Comparison of ENCODE assay signal across 25 cellular contexts in the genomic region with DNA sequence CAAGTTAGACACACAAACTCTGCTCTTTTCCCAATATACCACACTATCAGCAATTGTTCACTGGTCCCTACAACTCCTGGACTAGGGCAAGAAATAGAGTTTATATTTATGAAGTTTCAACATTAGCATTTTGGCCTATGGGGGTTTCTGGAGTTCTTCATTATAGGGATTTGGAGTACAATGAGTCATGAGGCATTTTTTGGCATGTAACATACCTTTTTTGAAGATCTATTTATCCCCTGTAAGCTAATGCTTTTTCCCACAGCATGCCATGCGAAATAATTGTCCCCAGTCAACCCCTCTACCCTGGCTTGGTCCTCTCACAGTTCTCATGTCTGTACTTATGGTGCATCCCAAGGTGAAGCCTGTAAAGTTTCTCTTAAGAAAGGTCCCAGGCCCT. TPM values are rescaled to one million over a fixed set of nuclear protein-coding genes. Genes with fewer than 3 reads are reported as not detected.
A peak's percentile ranks its signal among the peaks of the same experiment; 100 is the strongest.
DNase-seq lines count a peak whose midpoint lies in the region; ATAC-seq and TF ChIP-seq lines count a peak whose summit lies in the region.
"Had no signal": no experiment of that assay in that cellular context is flagged by ENCODE, and none has a peak within 500 bp of the region (broad histone marks: within the 10 kb centered on the region; RNA-seq: fewer than 3 reads in every experiment).

No MANE protein-coding gene starts in this region.

- H3K9me2 ChIP-seq in GM23248 (ENCODE audit: insufficient read depth), result no peaks in the 10 kb centered on the region

- H3K27me3 ChIP-seq in GM23248 (replicated peaks; ENCODE audit: insufficient read depth) (no peaks in the 10 kb centered on the region), adipocyte (replicated peaks; ENCODE audit: control insufficient read depth, insufficient read depth, low read length) (no peaks in the 10 kb centered on the region)
- H3K27me3 ChIP-seq: BE2C had no signal

- in situ Hi-C loops in GM23248 (cut with MboI), result no loop called here

- no peak overlapping the region for H3K9ac ChIP-seq in GM23248
- H3K9ac ChIP-seq in adipocyte (ENCODE audit: low read length), result no peak overlapping the region

- H3K36me3 ChIP-seq in GM23248 (ENCODE audit: low read depth) (no peaks in the 10 kb centered on the region), adipocyte (ENCODE audit: control insufficient read depth, insufficient read depth, low read length, severe bottlenecking) (no peaks in the 10 kb centered on the region)
- H3K36me3 ChIP-seq: BE2C, HAP-1 had no signal

- no peaks in the 10 kb centered on the region for H4K20me1 ChIP-seq in GM23248 (ENCODE audit: insufficient read depth)

- H2AFZ ChIP-seq in GM23248, result no peak overlapping the region
- H2AFZ ChIP-seq: PC-9 had no signal

- no peaks in the 10 kb centered on the region for H3K79me2 ChIP-seq in GM23248 (ENCODE audit: insufficient read depth)

- H3K27ac ChIP-seq in GM23248, result no peak overlapping the region
- H3K27ac ChIP-seq: PC-9 had no signal

- peaks cover 35% of the 10 kb centered on the region for H3F3A ChIP-seq in GM23248 (ENCODE audit: insufficient read depth)

- no peak for ATAC-seq in HG03432 (IDR thresholded peaks at IDR 0.05; ENCODE audit: unreplicated experiment)

- DNase-seq in GM23248, result peak; percentile 7
- peak; percentile 11 for DNase-seq in adipocyte (ENCODE audit: low read depth)
- peak; percentile 37 for DNase-seq in fibroblast of pulmonary artery (ENCODE audit: low read depth)
- DNase-seq in SKM-1 treated with dmso at 0.1 percent for 144 hours (lab: John Stamatoyannopoulos, UW; ENCODE audit: unreplicated experiment), result no peak
- DNase-seq in NCI-H2107 treated with DMSO at 0.1 percent for 48 hours (lab: John Stamatoyannopoulos, UW; ENCODE audit: unreplicated experiment), result no peak
- DNase-seq in NCI-H2029 (lab: John Stamatoyannopoulos, UW), result no peak
- DNase-seq: ACHN; BE2C; Calu3; CD8-positive, alpha-beta memory T cell; DND-41; GOT3; Karpas-422; MV-4-11; NCI-H1105; NCI-H146; NCI-H1930; NCI-H526 treated with DMSO at 0.1 percent for 48 hours; PC-9; RPMI8226; SHP77; T-helper 1 cell had no signal

- WGBS in GM23248 (ENCODE audit: low coverage in 1 of 2, low lambda C conversion rate in 2 of 2, missing lambda C conversion rate in 2 of 2), 2 experiments, result 100% methylated on average over 1 of the region's 1 CpG

- no peak for TF ChIP-seq CTCF in fibroblast of pulmonary artery (IDR thresholded peaks at IDR 0.05; ENCODE audit: low read length, missing control alignments)

- no peaks in the 10 kb centered on the region for H3K9me3 ChIP-seq in GM23248 (ENCODE audit: low read depth)
- peaks cover 13% of the 10 kb centered on the region for H3K9me3 ChIP-seq in adipocyte (ENCODE audit: control insufficient read depth, low read length)
- H3K9me3 ChIP-seq: BE2C, HAP-1 had no signal

- H3K4me3 ChIP-seq in GM23248, result no peak overlapping the region
- no peak overlapping the region for H3K4me3 ChIP-seq in adipocyte (ENCODE audit: low read length)
- no peak overlapping the region for H3K4me3 ChIP-seq in fibroblast of pulmonary artery (replicated peaks; ENCODE audit: low read depth, low read length)
- H3K4me3 ChIP-seq: HAP-1, PC-9 had no signal

- H3K4me1 ChIP-seq in GM23248 (ENCODE audit: insufficient read depth) (peaks cover 30% of the 10 kb centered on the region), adipocyte (ENCODE audit: control insufficient read depth, insufficient read depth, low read length) (peaks cover 24% of the 10 kb centered on the region)
- H3K4me1 ChIP-seq: BE2C, HAP-1 had no signal

- peak overlapping the region; percentile 78 for H3K4me2 ChIP-seq in GM23248 (ENCODE audit: unreplicated experiment)
- H3K4me2 ChIP-seq: PC-9 had no signal

RNA-seq across cellular contexts. Expression of a gene that starts 36.7 kb away (rescaled TPM):
- 14.3 and 17.6 TPM in 2 replicates for total RNA-seq in GM23248 (2014; rRNA removed; shearing (Covaris generic))
- polyA plus RNA-seq in GM23248 (2016; fragmentation: Nextera tagmentation; extraction: Ambion mirVana), result 13.4 and 14.5 TPM in 2 replicates
- total RNA-seq: Calu3, PC-9 had no signal
- polyA plus RNA-seq: CD14-positive monocyte; CD8-positive, alpha-beta memory T cell had no signal

Comparison
In these comparisons a context has a peak if more than half of its experiments do, and no peak if none do; other contexts are left out.
1. DNase-seq: peak in GM23248 (single experiment), adipocyte (single experiment) and fibroblast of pulmonary artery (single experiment); none in SKM-1 treated with dmso at 0.1 percent for 144 hours (single experiment), NCI-H2107 treated with DMSO at 0.1 percent for 48 hours (single experiment) and NCI-H2029 (single experiment).